ENCODE assay signal across 8 cellular contexts in the genomic region with DNA sequence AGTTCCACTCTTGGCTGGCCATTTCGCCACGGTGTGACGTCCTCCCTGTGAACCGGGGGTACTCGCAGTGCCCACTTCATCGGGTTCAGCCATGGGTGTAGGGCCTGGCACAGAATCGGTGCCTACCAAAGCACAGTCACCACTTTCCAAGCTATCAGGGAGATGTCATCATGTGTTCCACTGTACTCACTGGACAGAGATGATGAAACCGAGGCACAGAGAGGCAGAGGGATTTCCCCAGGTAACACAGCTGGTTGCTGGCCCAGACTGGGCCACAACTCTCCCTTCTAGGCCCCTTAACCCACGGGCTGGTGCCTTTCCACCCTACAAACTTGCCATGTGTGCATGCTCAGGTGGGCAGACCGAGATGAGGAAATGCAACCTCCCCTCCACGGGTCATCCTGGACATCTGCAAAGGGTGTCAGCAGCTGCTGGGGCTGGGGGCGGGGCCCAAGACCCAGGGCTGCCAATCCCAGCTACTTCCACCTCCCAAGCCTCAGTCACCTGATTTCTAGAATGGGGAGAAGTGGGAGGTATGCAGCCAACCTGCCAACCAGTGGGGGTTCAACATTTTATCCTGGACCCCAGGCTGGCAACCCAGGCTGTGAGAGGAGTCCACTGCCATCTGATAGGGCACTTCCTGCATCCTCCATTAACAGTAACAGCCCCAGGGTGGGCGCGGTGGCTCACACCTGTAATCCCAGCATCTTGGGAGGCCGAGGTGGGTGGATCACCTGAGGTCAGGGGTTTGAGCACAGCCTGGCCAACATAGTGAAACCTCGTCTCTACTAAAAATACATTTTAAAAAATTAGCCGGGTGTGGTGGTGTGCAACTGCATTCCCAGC. TPM values are rescaled to one million over a fixed set of nuclear protein-coding genes. Genes with fewer than 3 reads are reported as not detected.
DNase-seq lines count a peak whose midpoint lies in the region; TF ChIP-seq lines count a peak whose summit lies in the region.

No MANE protein-coding gene starts in this region.

- no peak overlapping the region for H3K4me2 ChIP-seq in mesenchymal stem cell (ENCODE audit: low read length, poor library complexity, severe bottlenecking)

- WGBS in mesenchymal stem cell = 83% methylated on average over 17 of the region's 17 CpGs

- H4K91ac ChIP-seq in mesenchymal stem cell (ENCODE audit: low read length) = no peak overlapping the region

- H3K36me3 Mint-ChIP-seq in activated T-helper 2 cell treated with anti-CD3 and anti-CD28 coated beads, Interferon-gamma antibody, Interleukin-2, Interleukin-4, amounts not matched to agents 10 μg/mL and 5 μg/mL and 100 μg/mL, durations not matched to agents 14 hours and 24 hours and 36 hours (ENCODE audit: low read depth) = peaks cover 18% of the 10 kb centered on the region

- peaks cover 9 to 14% of the 10 kb centered on the region in 2 experiments for H3K27me3 ChIP-seq in mesenchymal stem cell (ENCODE audit: control insufficient read depth in 1 of 2, insufficient read depth in 1 of 2, low read length in 2 of 2)

- H2BK12ac ChIP-seq in mesenchymal stem cell (ENCODE audit: low read length in 2 of 2) = peak overlapping the region in 1 of 2 experiments; percentile 45

- H4K8ac ChIP-seq in mesenchymal stem cell (ENCODE audit: low read length) = no peak overlapping the region

- H3K79me1 ChIP-seq in mesenchymal stem cell (replicated peaks; ENCODE audit: low read length, poor library complexity, severe bottlenecking) = no peaks in the 10 kb centered on the region

- DNase-seq in CD1c-positive myeloid dendritic cell (ENCODE audit: extremely low spot score) (peak; percentile 79), GM20000 (ENCODE audit: low spot score) (peak; percentile 63), MV-4-11 (lab: John Stamatoyannopoulos, UW) (peak; percentile 75), mesenchymal stem cell (peak; percentile 27), KBM-7 (no peak), NCI-H82 (lab: John Stamatoyannopoulos, UW) (no peak), dedifferentiated amniotic fluid mesenchymal stem cell (ENCODE audit: extremely low spot score) (no peak)
- peak; percentile 44 for DNase-seq in activated T-helper 2 cell treated with anti-CD3 and anti-CD28 coated beads, Interferon-gamma antibody, Interleukin-2, Interleukin-4, amounts not matched to agents 10 μg/mL and 5 μg/mL and 100 μg/mL, durations not matched to agents 14 hours and 24 hours and 36 hours (ENCODE audit: low spot score)

- in situ Hi-C loops in KBM-7 (cut with MboI; ENCODE audit: low pct_unique_long_range_greater_than_20kb, low sequenced_read_pairs) = no loop called here

- peaks cover 3% of the 10 kb centered on the region for H3K4me1 ChIP-seq in mesenchymal stem cell (ENCODE audit: control insufficient read depth, insufficient read depth, low read depth, low read length)

- H3K4ac ChIP-seq in mesenchymal stem cell (ENCODE audit: low read depth in 1 of 2, low read length in 2 of 2) = no peak overlapping the region

- H2BK5ac ChIP-seq in mesenchymal stem cell (ENCODE audit: low read depth, low read length, poor library complexity, severe bottlenecking) = no peak overlapping the region

- no peaks in the 10 kb centered on the region for H3K9me3 ChIP-seq in mesenchymal stem cell (ENCODE audit: control insufficient read depth, low read length)

- no peak overlapping the region for H3K27ac ChIP-seq in mesenchymal stem cell (ENCODE audit: low read length, poor library complexity, severe bottlenecking)

- peak overlapping the region; percentile 12 for H3K9ac ChIP-seq in mesenchymal stem cell (ENCODE audit: low read length)

- H3K4me3 ChIP-seq in mesenchymal stem cell (ENCODE audit: insufficient read depth in 1 of 2, low read depth in 1 of 2, low read length in 2 of 2) = no peak overlapping the region

- no peaks in the 10 kb centered on the region for H3K36me3 ChIP-seq in mesenchymal stem cell (ENCODE audit: control insufficient read depth in 1 of 2, insufficient read depth in 2 of 2, low read depth in 1 of 2, low read length in 2 of 2)

- peak overlapping the region; percentile 92 for H3K27ac Mint-ChIP-seq in activated T-helper 2 cell treated with anti-CD3 and anti-CD28 coated beads, Interferon-gamma antibody, Interleukin-2, Interleukin-4, amounts not matched to agents 10 μg/mL and 5 μg/mL and 100 μg/mL, durations not matched to agents 14 hours and 24 hours and 36 hours

- no peak overlapping the region for H2AK5ac ChIP-seq in mesenchymal stem cell (ENCODE audit: low read length, severe bottlenecking)

- intact Hi-C loops in activated T-helper 2 cell treated with anti-CD3 and anti-CD28 coated beads, Interferon-gamma antibody, Interleukin-2, Interleukin-4, amounts not matched to agents 10 μg/mL and 5 μg/mL and 100 μg/mL, durations not matched to agents 14 hours and 24 hours and 36 hours (cut with micrococcal nuclease) = loop anchor here (10.0 kb wide), 3 partner anchors 285 to 355 kb away; partner anchors contain the start of genes NAIF1, PTGES2, SLC25A25 and ZNF79

- H3K4me1 Mint-ChIP-seq in activated T-helper 2 cell treated with anti-CD3 and anti-CD28 coated beads, Interferon-gamma antibody, Interleukin-2, Interleukin-4, amounts not matched to agents 10 μg/mL and 5 μg/mL and 100 μg/mL, durations not matched to agents 14 hours and 24 hours and 36 hours (ENCODE audit: low read depth) = peaks cover 50% of the 10 kb centered on the region

- no peak overlapping the region for H2BK15ac ChIP-seq in mesenchymal stem cell (ENCODE audit: low read depth, poor library complexity, severe bottlenecking)

- H3K9me3 Mint-ChIP-seq in activated T-helper 2 cell treated with anti-CD3 and anti-CD28 coated beads, Interferon-gamma antibody, Interleukin-2, Interleukin-4, amounts not matched to agents 10 μg/mL and 5 μg/mL and 100 μg/mL, durations not matched to agents 14 hours and 24 hours and 36 hours = no peaks in the 10 kb centered on the region

- H3K27me3 Mint-ChIP-seq in activated T-helper 2 cell treated with anti-CD3 and anti-CD28 coated beads, Interferon-gamma antibody, Interleukin-2, Interleukin-4, amounts not matched to agents 10 μg/mL and 5 μg/mL and 100 μg/mL, durations not matched to agents 14 hours and 24 hours and 36 hours (ENCODE audit: low read depth) = no peaks in the 10 kb centered on the region

- no peak for TF ChIP-seq CTCF in GM20000 (IDR thresholded peaks at IDR 0.05; ENCODE audit: extremely low read depth, missing control alignments)

- peak overlapping the region; percentile 98 for H3K4me3 Mint-ChIP-seq in activated T-helper 2 cell treated with anti-CD3 and anti-CD28 coated beads, Interferon-gamma antibody, Interleukin-2, Interleukin-4, amounts not matched to agents 10 μg/mL and 5 μg/mL and 100 μg/mL, durations not matched to agents 14 hours and 24 hours and 36 hours (ENCODE audit: low read depth)

- no peak overlapping the region for H2BK120ac ChIP-seq in mesenchymal stem cell (ENCODE audit: low read depth, low read length)

- no peak overlapping the region for H2AFZ ChIP-seq in mesenchymal stem cell (ENCODE audit: low read depth, low read length)

- H3K18ac ChIP-seq in mesenchymal stem cell (ENCODE audit: low read depth in 1 of 2, low read length in 2 of 2) = peak overlapping the region in 1 of 2 experiments; percentile 29

- H3K14ac ChIP-seq in mesenchymal stem cell (ENCODE audit: low read length in 2 of 2) = no peak overlapping the region

- H3K23ac ChIP-seq in mesenchymal stem cell (ENCODE audit: low read length in 2 of 2) = no peak overlapping the region

RNA-seq across cellular contexts. Expression of gene SH2D3C, which starts 0.9 kb away (rescaled TPM):
- 23.6 and 25.1 TPM in 2 replicates for total RNA-seq in activated T-helper 2 cell treated with anti-CD3 and anti-CD28 coated beads, Interferon-gamma antibody, Interleukin-2, Interleukin-4, amounts not matched to agents 10 μg/mL and 5 μg/mL and 100 μg/mL, durations not matched to agents 14 hours and 24 hours and 36 hours
- 0.57 TPM for polyA plus RNA-seq in mesenchymal stem cell (2013, experiment 1 of 2)
- 0.58 TPM for polyA plus RNA-seq in mesenchymal stem cell (2013, experiment 2 of 2)

RNA-seq across cellular contexts. Expression of gene CDK9, which starts 6.5 kb away (rescaled TPM):
- 98.1 and 99.8 TPM in 2 replicates for total RNA-seq in activated T-helper 2 cell treated with anti-CD3 and anti-CD28 coated beads, Interferon-gamma antibody, Interleukin-2, Interleukin-4, amounts not matched to agents 10 μg/mL and 5 μg/mL and 100 μg/mL, durations not matched to agents 14 hours and 24 hours and 36 hours
- polyA plus RNA-seq in mesenchymal stem cell (2013, experiment 1 of 2) = 44.3 TPM
- polyA plus RNA-seq in mesenchymal stem cell (2013, experiment 2 of 2) = 43.0 TPM

RNA-seq across cellular contexts. Expression of gene FPGS, which starts 23.3 kb away (rescaled TPM):
- total RNA-seq in activated T-helper 2 cell treated with anti-CD3 and anti-CD28 coated beads, Interferon-gamma antibody, Interleukin-2, Interleukin-4, amounts not matched to agents 10 μg/mL and 5 μg/mL and 100 μg/mL, durations not matched to agents 14 hours and 24 hours and 36 hours = 116 and 137 TPM in 2 replicates
- polyA plus RNA-seq in mesenchymal stem cell (2013, experiment 1 of 2) = 31.6 TPM
- 30.7 TPM for polyA plus RNA-seq in mesenchymal stem cell (2013, experiment 2 of 2)

RNA-seq across cellular contexts. Expression of gene TOR2A, which starts 44.3 kb away (rescaled TPM):
- total RNA-seq in activated T-helper 2 cell treated with anti-CD3 and anti-CD28 coated beads, Interferon-gamma antibody, Interleukin-2, Interleukin-4, amounts not matched to agents 10 μg/mL and 5 μg/mL and 100 μg/mL, durations not matched to agents 14 hours and 24 hours and 36 hours = 20.2 and 20.6 TPM in 2 replicates
- 16.9 TPM for polyA plus RNA-seq in mesenchymal stem cell (2013, experiment 1 of 2)
- polyA plus RNA-seq in mesenchymal stem cell (2013, experiment 2 of 2) = 16.5 TPM

Comparison
In these comparisons a context has a peak if more than half of its experiments do, and no peak if none do; other contexts are left out.
1. DNase-seq: peak in CD1c-positive myeloid dendritic cell (single experiment), GM20000 (single experiment), MV-4-11 (single experiment), activated T-helper 2 cell treated with anti-CD3 and anti-CD28 coated beads, Interferon-gamma antibody, Interleukin-2, Interleukin-4, amounts not matched to agents 10 μg/mL and 5 μg/mL and 100 μg/mL, durations not matched to agents 14 hours and 24 hours and 36 hours (single experiment) and mesenchymal stem cell (single experiment); none in KBM-7 (single experiment), NCI-H82 (single experiment) and dedifferentiated amniotic fluid mesenchymal stem cell (single experiment).